In the genomic region with DNA sequence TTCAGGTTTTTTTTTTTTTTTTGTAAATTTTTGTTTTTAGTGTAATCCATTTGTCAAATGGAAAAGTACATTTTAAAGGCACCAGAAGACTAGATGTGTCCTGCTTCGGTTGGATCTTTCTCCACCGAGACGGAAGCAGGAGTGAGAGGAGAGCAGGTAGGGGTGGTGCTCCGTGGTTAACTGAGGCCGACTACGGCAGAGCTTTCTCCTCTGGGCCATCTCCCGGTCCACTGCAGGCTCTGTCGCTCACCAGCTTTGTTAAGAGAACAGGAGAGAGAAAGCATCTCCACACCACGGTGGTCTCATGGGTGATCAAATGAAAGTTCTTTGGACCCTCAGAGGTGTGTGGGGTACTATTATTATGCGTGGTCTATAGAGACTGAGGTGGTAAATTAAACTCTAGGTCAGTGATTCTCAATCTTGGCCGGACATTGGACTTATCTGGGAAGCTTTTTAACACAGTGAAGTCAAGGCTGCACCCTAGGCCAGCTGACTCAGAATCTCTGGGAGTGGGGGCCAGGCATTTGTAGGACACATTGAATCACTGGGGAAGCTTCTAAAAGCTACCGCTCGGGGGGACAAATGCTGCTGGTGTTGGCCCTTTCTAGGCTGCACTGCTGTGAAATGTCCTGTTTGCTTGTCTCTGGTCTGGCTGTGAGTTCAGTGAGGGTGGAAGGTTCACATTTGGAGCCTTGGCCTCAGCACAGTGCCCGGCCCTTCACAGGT, we compare ENCODE assay signal across 13 cellular contexts. TPM values are rescaled to one million over a fixed set of nuclear protein-coding genes. Genes with fewer than 3 reads are reported as not detected.
DNase-seq lines count a peak whose midpoint lies in the region; ATAC-seq, FAIRE-seq and TF ChIP-seq lines count a peak whose summit lies in the region.
"Had no signal": no experiment of that assay in that cellular context is flagged by ENCODE, and none has a peak within 500 bp of the region (broad histone marks: within the 10 kb centered on the region; RNA-seq: fewer than 3 reads in every experiment).

No MANE protein-coding gene starts in this region.

- H3K27ac ChIP-seq in left lung (peak overlapping the region; percentile 71 to 74), skin epidermis (peak overlapping the region in 20 of 21 experiments; percentile 26 to 88 (median 76)), kidney (ENCODE audit: low read depth in 2 of 2, low read length in 2 of 2) (no peak overlapping the region)

- TF ChIP-seq CTCF in choroid plexus epithelial cell (conservative IDR thresholded peaks at IDR 0.05; ENCODE audit: low read depth, low read length) (peak; percentile 1), left lung (IDR thresholded peaks at IDR 0.05) (no peak), kidney (IDR thresholded peaks at IDR 0.05; ENCODE audit: borderline replicate concordance, extremely low read depth, insufficient read depth) (no peak)

- H3K9ac ChIP-seq in kidney (ENCODE audit: low read length in 2 of 2): peak overlapping the region in 1 of 2 donors; percentile 37

- H3K9me3 ChIP-seq in left lung (no peaks in the 10 kb centered on the region), kidney (ENCODE audit: control insufficient read depth in 1 of 2, low read length in 2 of 2) (no peaks in the 10 kb centered on the region)

- H3K4me3 ChIP-seq in choroid plexus epithelial cell (ENCODE audit: low read depth, low read length): no peak overlapping the region
- H3K4me3 ChIP-seq in left lung: no peak overlapping the region
- H3K4me3 ChIP-seq in skin epidermis: no peak overlapping the region
- H3K4me3 ChIP-seq in H7 (ENCODE audit: insufficient read depth, low read depth, low read length): no peak overlapping the region
- no peak overlapping the region for H3K4me3 ChIP-seq in kidney (ENCODE audit: low read length in 2 of 2)
- H3K4me3 ChIP-seq: GM12878 had no signal

- H3K4me1 ChIP-seq in left lung (peaks cover 16 to 30% of the 10 kb centered on the region in 2 donors), kidney (ENCODE audit: control insufficient read depth in 1 of 2, insufficient read depth in 1 of 2, low read depth in 1 of 2, low read length in 2 of 2) (peaks cover 24 to 34% of the 10 kb centered on the region in 2 donors)

- no peaks in the 10 kb centered on the region for H3K36me3 ChIP-seq in left lung
- no peaks in the 10 kb centered on the region for H3K36me3 ChIP-seq in H7 (replicated peaks; ENCODE audit: control insufficient read depth, insufficient read depth, low read length)
- no peaks in the 10 kb centered on the region for H3K36me3 ChIP-seq in kidney (ENCODE audit: control insufficient read depth in 1 of 2, insufficient read depth in 2 of 2, low read length in 2 of 2)

- H3K27me3 ChIP-seq in left lung: peaks cover 0 to 5% of the 10 kb centered on the region in 2 donors
- no peaks in the 10 kb centered on the region; the same call in 1 of the 2 replicates for H3K27me3 ChIP-seq in H7 (ENCODE audit: control insufficient read depth, insufficient read depth, low read length)

- FAIRE-seq in kidney (lab: Jason Lieb, UNC): no peak
- FAIRE-seq: bronchial epithelial cell, GM12878 had no signal

- ATAC-seq in left lung: peak; percentile 9
- ATAC-seq: GM12878; naive thymus-derived CD8-positive, alpha-beta T cell had no signal

- intact Hi-C loops in left lung (cut with DNase I) (no loop called here), kidney (cut with DNase I) (no loop called here)

- peak; percentile 27 for DNase-seq in ELR (ENCODE audit: low read depth)
- DNase-seq in choroid plexus epithelial cell (ENCODE audit: low read depth): peak; percentile 73
- no peak for DNase-seq in left lung
- DNase-seq in HUDEP-2 (lab: John Stamatoyannopoulos, UW; ENCODE audit: unreplicated experiment in 76 of 76): no peak
- no peak for DNase-seq in H7
- no peak for DNase-seq in kidney
- DNase-seq in NK-92 (lab: John Stamatoyannopoulos, UW; ENCODE audit: unreplicated experiment): no peak
- DNase-seq: CD4-positive, CD25-positive, alpha-beta regulatory T cell; naive thymus-derived CD8-positive, alpha-beta T cell; NCI-H1436 had no signal

RNA-seq across cellular contexts. Expression of a gene that starts 25.0 kb away (rescaled TPM):
- total RNA-seq in left lung: 1 to 10 TPM; 1.7 to 2.7 TPM
- 0.04 and 0.24 TPM in 2 replicates for total RNA-seq in H7 (2014; rRNA removed; shearing (Covaris generic))
- total RNA-seq in kidney: 1.5 TPM
- 2.1 TPM for polyA plus RNA-seq in kidney (ENCODE audit: insufficient read depth, low read depth, low replicate concordance)
- total RNA-seq: CD4-positive, CD25-positive, alpha-beta regulatory T cell; naive thymus-derived CD8-positive, alpha-beta T cell had no signal
- polyA plus RNA-seq: CD4-positive, CD25-positive, alpha-beta regulatory T cell; naive thymus-derived CD8-positive, alpha-beta T cell had no signal

Comparison
In these comparisons a context has a peak if more than half of its experiments do, and no peak if none do; other contexts are left out.
1. DNase-seq: peak in ELR (single experiment) and choroid plexus epithelial cell (single experiment); none in left lung (0 of 2), HUDEP-2 (0 of 76), H7 (single experiment), kidney (single experiment) and NK-92 (single experiment).
2. H3K27ac ChIP-seq: peak in left lung (2 of 2) and skin epidermis (20 of 21); none in kidney (0 of 2).